Comparison of ENCODE assay signal across 1 cellular context in the genomic region with DNA sequence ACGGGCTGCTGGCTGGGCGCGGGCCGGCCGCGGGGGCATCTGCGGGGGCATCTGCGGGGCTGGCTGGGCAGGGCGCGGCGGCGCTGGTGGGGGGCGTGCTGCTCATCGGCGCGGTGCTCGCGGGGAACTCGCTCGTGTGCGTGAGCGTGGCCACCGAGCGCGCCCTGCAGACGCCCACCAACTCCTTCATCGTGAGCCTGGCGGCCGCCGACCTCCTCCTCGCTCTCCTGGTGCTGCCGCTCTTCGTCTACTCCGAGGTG.
TF ChIP-seq lines count a peak whose summit lies in the region.

No MANE protein-coding gene starts in this region.

TF ChIP-seq in SK-N-SH, 30 proteins besides CTCF, POLR2A, EP300 and RAD21 (continued from another document):
- no peak for TF ChIP-seq RXRA (IDR thresholded peaks at IDR 0.05; ENCODE audit: borderline replicate concordance, low read depth)
- no peak for TF ChIP-seq RFX5 (IDR thresholded peaks at IDR 0.05; ENCODE audit: low read length)
